Comparison of ENCODE assay signal across 1 cellular context in genomic region chr21:42565206-42565810, GRCh38.
TF ChIP-seq lines count a peak whose summit lies in the region.

No MANE protein-coding gene starts in this region.

TF ChIP-seq in GM23338, 12 proteins besides CTCF, POLR2A, EP300 and RAD21:
- no peak for TF ChIP-seq NANOG (IDR thresholded peaks at IDR 0.05; ENCODE audit: borderline replicate concordance)
- no peak for TF ChIP-seq REST (IDR thresholded peaks at IDR 0.05; ENCODE audit: unreplicated experiment)
- TF ChIP-seq ZNF114 (CRISPR knock-in tag; IDR thresholded peaks at IDR 0.05): no peak
- no peak for TF ChIP-seq CREB1 (CRISPR knock-in tag; IDR thresholded peaks at IDR 0.05; ENCODE audit: low read depth)
- TF ChIP-seq ETS1 (IDR thresholded peaks at IDR 0.05): no peak
